In the genomic region with DNA sequence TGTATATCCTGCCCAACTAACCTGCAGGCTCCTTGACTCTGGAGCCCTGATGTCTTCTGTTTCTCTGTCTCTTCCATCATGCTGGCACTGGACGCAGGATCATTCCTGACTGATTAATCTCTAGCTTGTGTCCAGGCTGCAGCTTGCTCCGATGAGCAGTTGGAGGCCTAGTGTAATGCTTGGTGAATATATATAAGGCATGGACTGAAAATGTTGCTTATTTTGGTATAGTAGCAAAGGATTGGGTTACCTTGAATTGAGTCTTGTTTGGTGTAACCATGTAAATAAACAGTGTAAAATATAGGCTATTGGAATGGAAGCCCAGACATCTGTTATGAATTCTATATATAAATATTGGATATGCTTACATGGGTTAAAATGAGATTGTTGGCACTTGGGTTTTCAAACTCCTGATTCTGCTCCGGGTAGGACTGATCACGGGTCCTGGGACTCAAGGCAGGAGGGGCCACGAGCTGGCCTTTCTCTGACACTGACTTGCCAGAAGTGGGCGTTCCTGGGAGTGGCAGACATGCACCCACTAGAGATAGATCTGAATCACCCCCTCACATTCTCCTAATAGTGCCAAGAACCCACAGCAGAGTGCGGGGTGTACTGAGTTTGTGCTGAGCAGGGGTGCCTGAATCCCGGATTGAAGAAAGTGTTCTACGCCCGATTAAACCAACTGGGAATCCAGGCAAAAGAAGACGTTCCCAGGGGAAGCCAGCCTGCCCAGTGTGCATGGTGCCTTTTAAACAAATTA, we compare ENCODE assay signal across 8 cellular contexts. TPM values are rescaled to one million over a fixed set of nuclear protein-coding genes. Genes with fewer than 3 reads are reported as not detected.
A peak's percentile ranks its signal among the peaks of the same experiment; 100 is the strongest.
DNase-seq lines count a peak whose midpoint lies in the region; ATAC-seq and TF ChIP-seq lines count a peak whose summit lies in the region.

No MANE protein-coding gene starts in this region.

- no peaks in the 10 kb centered on the region for H3K9me3 ChIP-seq in Panc1 (ENCODE audit: control insufficient read depth, insufficient read depth, low read depth, low read length)
- no peaks in the 10 kb centered on the region for H3K9me3 ChIP-seq in fibroblast of lung (ENCODE audit: control insufficient read depth, insufficient read depth, low read depth, low read length)

- POLR2A ChIA-PET in Panc1 (lab: Charles Lee), result interaction anchor here (0.5 to 0.7 kb wide), 2 partner anchors 10 to 39 kb away, joined by 3 to 7 read pairs; no protein-coding TSS in a partner anchor

- TF ChIP-seq CTCF in Panc1 (IDR thresholded peaks at IDR 0.05), result no peak
- no peak for TF ChIP-seq CTCF in fibroblast of lung (conservative IDR thresholded peaks at IDR 0.05 in 1 of 2, IDR thresholded peaks at IDR 0.05 in 1 of 2; ENCODE audit: low read depth in 1 of 2, low read length in 2 of 2)
- no peak for TF ChIP-seq CTCF in osteocyte (IDR thresholded peaks at IDR 0.05)

- DNase-seq in CD1c-positive myeloid dendritic cell (ENCODE audit: extremely low spot score) (peak; percentile 9), Panc1 (ENCODE audit: low read depth, low spot score) (no peak), fibroblast of lung (ENCODE audit: low read depth in 2 of 2) (peak; percentile 51 to 75), osteocyte (ENCODE audit: extremely low spot score, unreplicated experiment) (no peak), HuH-7.5 (ENCODE audit: low spot score) (no peak), NCI-H748 treated with DMSO at 0.1 percent for 48 hours (lab: John Stamatoyannopoulos, UW) (no peak), cerebellar cortex (ENCODE audit: low spot score) (no peak)

- H3K27ac Mint-ChIP-seq in osteocyte (ENCODE audit: unreplicated experiment), result peak overlapping the region; percentile 93

- CTCF ChIA-PET in Panc1 (lab: Charles Lee), result interaction anchor here (0.7 to 1.4 kb wide), 2 partner anchors 10 to 230 kb away, joined by 3 read pairs; no protein-coding TSS in a partner anchor

- H3K27me3 ChIP-seq in Panc1 (ENCODE audit: control insufficient read depth, insufficient read depth, low read length) (no peaks in the 10 kb centered on the region), fibroblast of lung (ENCODE audit: control insufficient read depth, insufficient read depth, low read length) (no peaks in the 10 kb centered on the region)

- no peak overlapping the region for H3K9ac ChIP-seq in fibroblast of lung (ENCODE audit: insufficient read depth, low read length)

- H3K4me1 Mint-ChIP-seq in osteocyte (ENCODE audit: unreplicated experiment), result peaks cover 73% of the 10 kb centered on the region

- H3K27me3 Mint-ChIP-seq in osteocyte (ENCODE audit: unreplicated experiment), result no peaks in the 10 kb centered on the region

- intact Hi-C loops in Panc1 (cut with micrococcal nuclease; ENCODE audit: unreplicated experiment), result no loop called here

- in situ Hi-C loops in Panc1 (cut with HindIII; ENCODE audit: low pct_unique_long_range_greater_than_20kb, low sequenced_read_pairs), result no loop called here

- H3K4me3 ChIP-seq in Panc1 (ENCODE audit: low read depth in 2 of 2, low read length in 2 of 2), result no peak overlapping the region
- H3K4me3 ChIP-seq in fibroblast of lung (replicated peaks in 1 of 4; ENCODE audit: control extremely low read depth in 1 of 4, insufficient read depth in 1 of 4, low read depth in 3 of 4, low read length in 4 of 4), result no peak overlapping the region

- H3K36me3 ChIP-seq in Panc1 (ENCODE audit: control insufficient read depth, insufficient read depth, low read length), result no peaks in the 10 kb centered on the region
- no peaks in the 10 kb centered on the region for H3K36me3 ChIP-seq in fibroblast of lung (ENCODE audit: control insufficient read depth, insufficient read depth, low read length)

- H3K36me3 Mint-ChIP-seq in osteocyte (ENCODE audit: unreplicated experiment), result peaks cover 7% of the 10 kb centered on the region

- no peaks in the 10 kb centered on the region for H3K79me2 ChIP-seq in fibroblast of lung (ENCODE audit: control insufficient read depth, insufficient read depth, low read length)

- peaks cover 71% of the 10 kb centered on the region for H3K4me1 ChIP-seq in Panc1 (ENCODE audit: control insufficient read depth, insufficient read depth, low read length)
- peaks cover 2% of the 10 kb centered on the region for H3K4me1 ChIP-seq in fibroblast of lung (ENCODE audit: control insufficient read depth, extremely low read depth, insufficient read depth, low read length)

- ATAC-seq in Panc1, result peak; percentile 17; the same call in 1 of the 2 replicates
- no peak for ATAC-seq in HG03175 (IDR thresholded peaks at IDR 0.05; ENCODE audit: unreplicated experiment)

- H3K27ac ChIP-seq in Panc1 (ENCODE audit: low read length), result peak overlapping the region; percentile 51
- no peak overlapping the region for H3K27ac ChIP-seq in fibroblast of lung (ENCODE audit: insufficient read depth, low read length)

- H3K4me3 Mint-ChIP-seq in osteocyte (ENCODE audit: unreplicated experiment), result no peak overlapping the region

- no peak overlapping the region for H2AFZ ChIP-seq in fibroblast of lung (ENCODE audit: low read length)

- BruUV-seq in Panc1 (replicated peaks; lab: Mats Ljungman, UMichigan), result no TSS peak

- no peaks in the 10 kb centered on the region for H3K9me3 Mint-ChIP-seq in osteocyte (ENCODE audit: unreplicated experiment)

- no peaks in the 10 kb centered on the region for H4K20me1 ChIP-seq in fibroblast of lung (ENCODE audit: control insufficient read depth, extremely low read depth, insufficient read depth, low read length)

- H3K4me2 ChIP-seq in fibroblast of lung (ENCODE audit: extremely low read depth, insufficient read depth, low read length), result no peak overlapping the region

RNA-seq across cellular contexts. Expression of a gene that starts 25.8 kb away (rescaled TPM):
- total RNA-seq in Panc1 (2021; ENCODE audit: unreplicated experiment), result 171 TPM
- 357 TPM for polyA plus RNA-seq in Panc1 (2012; ENCODE audit: insufficient read length)
- 20.8 and 22.0 TPM in 2 replicates for total RNA-seq in fibroblast of lung
- 3.5 and 3.8 TPM in 2 replicates for polyA plus RNA-seq in fibroblast of lung
- 11.3 and 14.3 TPM in 2 replicates for polyA plus RNA-seq in fibroblast of lung (2012)
- 16.4 and 23.0 TPM in 2 replicates for polyA minus RNA-seq in fibroblast of lung (ENCODE audit: low replicate concordance)
- 162 and 179 TPM in 2 replicates for total RNA-seq in osteocyte

Comparison
In these comparisons a context has a peak if more than half of its experiments do, and no peak if none do; other contexts are left out.
1. DNase-seq: peak in CD1c-positive myeloid dendritic cell (single experiment) and fibroblast of lung (2 of 2); none in Panc1 (single experiment), osteocyte (single experiment), HuH-7.5 (single experiment), NCI-H748 treated with DMSO at 0.1 percent for 48 hours (single experiment) and cerebellar cortex (single experiment).